Comparison of ENCODE assay signal across 28 cellular contexts in genomic region chr14:61994589-61994988, GRCh38.
"Had no signal": no experiment of that assay in that cellular context is flagged by ENCODE, and none has a peak within 500 bp of the region (broad histone marks: within the 10 kb centered on the region; RNA-seq: fewer than 3 reads in every experiment).

No MANE protein-coding gene starts in this region.

- H3K9ac ChIP-seq: neural progenitor cell, parathyroid adenoma had no signal

- DNase-seq: natural killer cell; occipital lobe; ovary; posterior cingulate gyrus; psoas muscle; right cardiac atrium; spleen; stimulated activated CD4-positive, alpha-beta T cell treated with anti-CD3 and anti-CD28 coated beads, Interleukin-12 subunit alpha, Interleukin-12 subunit beta, amount 100 ng/mL, for 4 hours; stimulated activated CD4-positive, alpha-beta T cell treated with anti-CD3 and anti-CD28 coated beads, Interleukin-1b, Interleukin-23, amount 100 ng/mL, for 48 hours; stimulated activated CD4-positive, alpha-beta T cell treated with anti-CD3 and anti-CD28 coated beads, Interleukin-4, amount 100 ng/mL, for 1 hour; stimulated activated CD4-positive, alpha-beta T cell treated with anti-CD3 and anti-CD28 coated beads, Interleukin-4, amount 100 ng/mL, for 4 hours; stimulated activated CD8-positive, alpha-beta memory T cell treated with anti-CD3 and anti-CD28 coated beads, Interleukin-4, amount 100 ng/mL, for 48 hours; stimulated activated naive CD4-positive, alpha-beta T cell; stimulated activated naive CD8-positive, alpha-beta T cell treated with anti-CD3 and anti-CD28 coated beads, Interleukin-15, amount 100 ng/mL, for 72 hours; stimulated activated naive CD8-positive, alpha-beta T cell treated with anti-CD3 and anti-CD28 coated beads, Interleukin-15, Interleukin-2, amounts not matched to agents 100 U/mL and 50 U/mL, for 24 hours; substantia nigra; testis; tibial artery; transverse colon; upper lobe of right lung had no signal

- H3K79me2 ChIP-seq: parathyroid adenoma had no signal

- H3K36me3 ChIP-seq: neural progenitor cell, ovary, spleen, suprapubic skin, tibial artery, transverse colon, upper lobe of right lung, vagina had no signal

- H3K9me3 ChIP-seq: ovary, psoas muscle, spleen, suprapubic skin, testis, tibial artery, transverse colon, upper lobe of right lung, vagina had no signal

- ATAC-seq: natural killer cell; psoas muscle; right cardiac atrium; sciatic nerve; stimulated activated memory B cell treated with anti-CD40 and anti-IgM and Interleukin-4, amounts not matched to agents 10 μg/mL and 1 μg/mL and 100 μg/mL, for 72 hours; stimulated activated naive CD8-positive, alpha-beta T cell treated with anti-CD3 and anti-CD28 coated beads, Interleukin-15, amount 100 ng/mL, for 72 hours; stimulated activated naive CD8-positive, alpha-beta T cell treated with anti-CD3 and anti-CD28 coated beads, Interleukin-15, Interleukin-2, amounts not matched to agents 100 U/mL and 50 U/mL, for 24 hours; upper lobe of right lung had no signal

- H3K4me3 ChIP-seq: neural progenitor cell, ovary, psoas muscle, skin epidermis, smooth muscle cell, spleen, suprapubic skin, testis, tibial artery, transverse colon, upper lobe of right lung, vagina had no signal

- H3K4me2 ChIP-seq: neural progenitor cell, smooth muscle cell had no signal

- H2AFZ ChIP-seq: neural progenitor cell, parathyroid adenoma had no signal

- H3K27me3 ChIP-seq: neural progenitor cell, ovary, spleen, suprapubic skin, testis, tibial artery, transverse colon, upper lobe of right lung, vagina had no signal

- H3K4me1 ChIP-seq: parathyroid adenoma, psoas muscle, spleen, suprapubic skin, testis, tibial artery, upper lobe of right lung, vagina had no signal

- H3K27ac ChIP-seq: neural progenitor cell, ovary, parathyroid adenoma, psoas muscle, skin epidermis, spleen, suprapubic skin, testis, tibial artery, transverse colon, upper lobe of right lung, vagina had no signal
